Comparison of ENCODE assay signal across 10 cellular contexts in the genomic region with DNA sequence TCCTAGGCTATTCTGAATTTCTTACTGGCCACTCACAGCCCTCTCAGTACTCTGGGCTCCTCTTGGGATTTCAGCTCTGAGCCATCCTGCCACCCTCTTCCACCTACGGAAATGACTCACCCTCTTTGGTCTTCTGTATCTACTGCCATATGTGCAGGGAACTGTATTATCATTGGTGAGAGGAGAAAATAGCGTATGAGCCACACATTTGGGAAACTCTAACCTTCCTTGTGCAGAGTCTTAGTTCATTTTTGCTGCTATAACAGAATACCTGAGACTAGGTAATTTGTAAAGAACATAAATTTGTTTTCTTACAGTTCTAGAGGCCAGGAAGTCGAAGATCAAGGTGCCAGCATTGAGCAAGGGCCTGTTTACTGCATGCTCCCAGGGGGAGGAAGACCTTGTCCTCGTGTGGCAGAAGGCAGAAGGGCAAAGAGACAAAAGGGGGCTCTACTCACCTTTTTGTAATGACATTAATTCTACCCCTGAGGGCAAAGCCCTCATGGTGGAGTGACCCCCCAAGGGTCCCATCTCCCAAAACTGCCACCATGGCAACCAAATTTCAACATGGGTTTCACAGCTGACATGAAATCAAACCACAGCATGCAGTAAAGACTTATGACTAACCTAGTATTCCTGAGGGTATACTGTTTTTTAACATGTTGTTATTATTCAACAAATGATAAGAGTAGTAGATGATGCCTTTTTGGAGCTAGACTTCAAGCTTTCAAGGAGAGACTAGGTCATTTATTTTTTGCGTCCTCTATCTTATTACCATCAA.
DNase-seq lines count a peak whose midpoint lies in the region; ATAC-seq and TF ChIP-seq lines count a peak whose summit lies in the region.
"Had no signal": no experiment of that assay in that cellular context is flagged by ENCODE, and none has a peak within 500 bp of the region (broad histone marks: within the 10 kb centered on the region; RNA-seq: fewer than 3 reads in every experiment).

No MANE protein-coding gene starts in this region.

- BruUV-seq in Calu3 (replicated peaks; lab: Mats Ljungman, UMichigan): no TSS peak

- CTCF ChIA-PET in activated CD4-positive, alpha-beta memory T cell treated with anti-CD3 and anti-CD28 coated beads for 36 hours (lab: Charles Lee): no interaction called here
- CTCF ChIA-PET in Calu3 (lab: Charles Lee): no interaction called here

- TF ChIP-seq CTCF in Calu3 (IDR thresholded peaks at IDR 0.05; ENCODE audit: unreplicated experiment): no peak

- peaks cover 24% of the 10 kb centered on the region for H3K36me3 Mint-ChIP-seq in activated CD4-positive, alpha-beta memory T cell treated with anti-CD3 and anti-CD28 coated beads for 36 hours
- peaks cover 12% of the 10 kb centered on the region for H3K36me3 Mint-ChIP-seq in Calu3 (ENCODE audit: insufficient read depth, unreplicated experiment)
- H3K36me3 Mint-ChIP-seq in stimulated activated memory B cell treated with anti-CD40 and anti-IgM and Interleukin-4, amounts not matched to agents 10 μg/mL and 1 μg/mL and 100 μg/mL, for 72 hours: no peaks in the 10 kb centered on the region

- H3K4me3 ChIP-seq in HUES48 (ENCODE audit: low read depth, low read length) (no peak overlapping the region), aorta (ENCODE audit: low read length in 2 of 2) (no peak overlapping the region)

- DNase-seq in CD1c-positive myeloid dendritic cell (ENCODE audit: extremely low spot score) (peak; percentile 70), islet precursor cell (peak; percentile 77), Calu3 (no peak), medulla oblongata (ENCODE audit: extremely low spot score) (no peak), aorta (no peak)
- DNase-seq in activated CD4-positive, alpha-beta memory T cell treated with anti-CD3 and anti-CD28 coated beads for 36 hours: peak; percentile 32
- DNase-seq: activated B cell treated with CpG ODN at 0.5 μM for 24 hours, left cardiac atrium had no signal

- H3K4me3 Mint-ChIP-seq in activated CD4-positive, alpha-beta memory T cell treated with anti-CD3 and anti-CD28 coated beads for 36 hours: no peak overlapping the region
- H3K4me3 Mint-ChIP-seq in Calu3 (ENCODE audit: low read depth, unreplicated experiment): no peak overlapping the region
- H3K4me3 Mint-ChIP-seq in stimulated activated memory B cell treated with anti-CD40 and anti-IgM and Interleukin-4, amounts not matched to agents 10 μg/mL and 1 μg/mL and 100 μg/mL, for 72 hours: no peak overlapping the region
- H3K4me3 Mint-ChIP-seq: activated B cell treated with CpG ODN at 0.5 μM for 24 hours had no signal

- WGBS in aorta, 2 donors: 91 to 93% methylated on average over 5 of the region's 5 CpGs

- H3K9me3 ChIP-seq in HUES48 (ENCODE audit: control insufficient read depth, insufficient read depth, low read length) (no peaks in the 10 kb centered on the region), aorta (ENCODE audit: control insufficient read depth, low read length) (no peaks in the 10 kb centered on the region)

- H3K27ac ChIP-seq in HUES48 (ENCODE audit: low read depth, low read length): peak overlapping the region; percentile 84
- H3K27ac ChIP-seq in aorta (ENCODE audit: low read depth in 1 of 2, low read length in 2 of 2): no peak overlapping the region

- peaks cover 32% of the 10 kb centered on the region for H3K4me1 ChIP-seq in HUES48 (ENCODE audit: control insufficient read depth, insufficient read depth, low read length)
- H3K4me1 ChIP-seq in aorta (ENCODE audit: control insufficient read depth in 1 of 2, insufficient read depth in 2 of 2, low read length in 2 of 2): no peaks in the 10 kb centered on the region

- H3K27ac Mint-ChIP-seq in activated CD4-positive, alpha-beta memory T cell treated with anti-CD3 and anti-CD28 coated beads for 36 hours: peak overlapping the region; percentile 72
- H3K27ac Mint-ChIP-seq in Calu3 (ENCODE audit: unreplicated experiment): no peak overlapping the region
- no peak overlapping the region for H3K27ac Mint-ChIP-seq in stimulated activated memory B cell treated with anti-CD40 and anti-IgM and Interleukin-4, amounts not matched to agents 10 μg/mL and 1 μg/mL and 100 μg/mL, for 72 hours
- H3K27ac Mint-ChIP-seq: activated B cell treated with CpG ODN at 0.5 μM for 24 hours had no signal

- no peak overlapping the region for H3K9ac ChIP-seq in HUES48 (ENCODE audit: low read depth, low read length)

- H3K9me3 Mint-ChIP-seq in activated CD4-positive, alpha-beta memory T cell treated with anti-CD3 and anti-CD28 coated beads for 36 hours: no peaks in the 10 kb centered on the region
- no peaks in the 10 kb centered on the region for H3K9me3 Mint-ChIP-seq in Calu3 (ENCODE audit: low read depth, unreplicated experiment)
- H3K9me3 Mint-ChIP-seq in stimulated activated memory B cell treated with anti-CD40 and anti-IgM and Interleukin-4, amounts not matched to agents 10 μg/mL and 1 μg/mL and 100 μg/mL, for 72 hours: no peaks in the 10 kb centered on the region
- H3K9me3 Mint-ChIP-seq: activated B cell treated with CpG ODN at 0.5 μM for 24 hours had no signal

- POLR2A ChIA-PET in activated CD4-positive, alpha-beta memory T cell treated with anti-CD3 and anti-CD28 coated beads for 36 hours (lab: Charles Lee): no interaction called here

- H3K4me1 Mint-ChIP-seq in activated CD4-positive, alpha-beta memory T cell treated with anti-CD3 and anti-CD28 coated beads for 36 hours (ENCODE audit: low read depth): peaks cover 63% of the 10 kb centered on the region
- peaks cover 46% of the 10 kb centered on the region for H3K4me1 Mint-ChIP-seq in Calu3 (ENCODE audit: low read depth, unreplicated experiment)
- H3K4me1 Mint-ChIP-seq in stimulated activated memory B cell treated with anti-CD40 and anti-IgM and Interleukin-4, amounts not matched to agents 10 μg/mL and 1 μg/mL and 100 μg/mL, for 72 hours: no peaks in the 10 kb centered on the region
- H3K4me1 Mint-ChIP-seq: activated B cell treated with CpG ODN at 0.5 μM for 24 hours had no signal

- no peaks in the 10 kb centered on the region for H3K36me3 ChIP-seq in HUES48 (ENCODE audit: control insufficient read depth, insufficient read depth, low read length)
- H3K36me3 ChIP-seq in aorta (ENCODE audit: control insufficient read depth in 1 of 2, insufficient read depth in 2 of 2, low read length in 1 of 2): no peaks in the 10 kb centered on the region

- no peaks in the 10 kb centered on the region for H3K27me3 Mint-ChIP-seq in activated CD4-positive, alpha-beta memory T cell treated with anti-CD3 and anti-CD28 coated beads for 36 hours
- H3K27me3 Mint-ChIP-seq in Calu3 (ENCODE audit: unreplicated experiment): no peaks in the 10 kb centered on the region
- H3K27me3 Mint-ChIP-seq in stimulated activated memory B cell treated with anti-CD40 and anti-IgM and Interleukin-4, amounts not matched to agents 10 μg/mL and 1 μg/mL and 100 μg/mL, for 72 hours: no peaks in the 10 kb centered on the region
- H3K27me3 Mint-ChIP-seq: activated B cell treated with CpG ODN at 0.5 μM for 24 hours had no signal

- intact Hi-C loops in activated CD4-positive, alpha-beta memory T cell treated with anti-CD3 and anti-CD28 coated beads for 36 hours (cut with micrococcal nuclease): no loop called here
- intact Hi-C loops in Calu3 (cut with micrococcal nuclease; ENCODE audit: unreplicated experiment) (no loop called here), aorta (cut with DNase I) (no loop called here)

- H3K27me3 ChIP-seq in HUES48 (ENCODE audit: control insufficient read depth, insufficient read depth, low read length) (no peaks in the 10 kb centered on the region), aorta (ENCODE audit: control insufficient read depth in 1 of 2, insufficient read depth in 2 of 2, low read length in 1 of 2) (no peaks in the 10 kb centered on the region)

- ATAC-seq in aorta (ENCODE audit: low FRiP score): no peak
- ATAC-seq in stimulated activated memory B cell treated with anti-CD40 and anti-IgM and Interleukin-4, amounts not matched to agents 10 μg/mL and 1 μg/mL and 100 μg/mL, for 72 hours: no peak

Comparison
In these comparisons a context has a peak if more than half of its experiments do, and no peak if none do; other contexts are left out.
1. DNase-seq: peak in CD1c-positive myeloid dendritic cell (single experiment), activated CD4-positive, alpha-beta memory T cell treated with anti-CD3 and anti-CD28 coated beads for 36 hours (single experiment) and islet precursor cell (single experiment); none in Calu3 (single experiment), medulla oblongata (single experiment) and aorta (0 of 2).